8 cellular contexts compared by ENCODE assay signal in genomic region chr2:206164261-206164862, GRCh38. TPM values are rescaled to one million over a fixed set of nuclear protein-coding genes. Genes with fewer than 3 reads are reported as not detected.
A peak's percentile ranks its signal among the peaks of the same experiment; 100 is the strongest.
DNase-seq lines count a peak whose midpoint lies in the region; ATAC-seq, FAIRE-seq and TF ChIP-seq lines count a peak whose summit lies in the region.

No MANE protein-coding gene starts in this region.

- peaks cover 0 to 19% (median 17%) of the 10 kb centered on the region in 3 donors for H3K36me3 ChIP-seq in pancreas

- H3K4me1 ChIP-seq in pancreas: peaks cover 0 to 11% (median 5%) of the 10 kb centered on the region in 3 donors

- ATAC-seq in pancreas (no peak), GM21529 (IDR thresholded peaks at IDR 0.05; ENCODE audit: unreplicated experiment) (no peak)

- intact Hi-C loops in pancreas (cut with DNase I) (no loop called here), posterior vena cava (cut with DNase I) (no loop called here)

- H3K27ac ChIP-seq in pancreas: no peak overlapping the region

- no peak overlapping the region for H3K4me3 ChIP-seq in pancreas

- H3K9me3 ChIP-seq in pancreas: no peaks in the 10 kb centered on the region

- no peaks in the 10 kb centered on the region for H3K27me3 ChIP-seq in pancreas

- TF ChIP-seq CTCF in pancreas (IDR thresholded peaks at IDR 0.05): peak; percentile 51 to 70 (median 60)

- FAIRE-seq in pancreas (lab: Jason Lieb, UNC): peak; percentile 84

- 62 to 72% methylated on average over 2 of the region's 2 CpGs for WGBS in pancreas, 2 donors

- peak; percentile 2 for DNase-seq in NCI-H2107 treated with DMSO at 0.1 percent for 48 hours (lab: John Stamatoyannopoulos, UW; ENCODE audit: unreplicated experiment)
- no peak for DNase-seq in NCI-H2107 (lab: John Stamatoyannopoulos, UW)
- peak; percentile 21 for DNase-seq in HT1080 (ENCODE audit: low read depth)
- peak; percentile 27 for DNase-seq in T-helper 9 cell
- DNase-seq in fibroblast of gingiva (ENCODE audit: low read depth): peak; percentile 8
- DNase-seq in pancreas: peak in 1 of 6 donors; percentile 41
- no peak for DNase-seq in posterior vena cava (ENCODE audit: low spot score)

RNA-seq across cellular contexts. Expression of gene EEF1B2, which starts 4.7 kb away (rescaled TPM):
- total RNA-seq in HT1080 (2014; rRNA removed; shearing (Covaris generic)): 1,009 and 1,217 TPM in 2 replicates
- polyA plus RNA-seq in HT1080 (2015; cell fraction: cytosol; rRNA removed): 763 and 798 TPM in 2 replicates
- polyA plus RNA-seq in HT1080 (2015; cell fraction: nucleus; rRNA removed): 313 and 369 TPM in 2 replicates
- total RNA-seq in pancreas: 100 to 1,000 TPM; 390 to 817 (median 562) TPM
- polyA plus RNA-seq in pancreas: 100 to 1,000 TPM; 429 to 531 TPM
- total RNA-seq in posterior vena cava: 100 to 1,000 TPM; 389 to 393 TPM

RNA-seq across cellular contexts. Expression of gene NDUFS1, which starts 5.1 kb away (rescaled TPM):
- total RNA-seq in HT1080 (2014; rRNA removed; shearing (Covaris generic)): 86.1 and 101 TPM in 2 replicates
- polyA plus RNA-seq in HT1080 (2015; cell fraction: cytosol; rRNA removed): 81.1 and 89.0 TPM in 2 replicates
- 153 and 154 TPM in 2 replicates for polyA plus RNA-seq in HT1080 (2015; cell fraction: nucleus; rRNA removed)
- total RNA-seq in pancreas (10 to 100 TPM; 24.5 to 42.1 (median 33.5) TPM), posterior vena cava (10 to 100 TPM; 72.1 to 72.7 TPM)
- 10 to 100 TPM in 1 of 2 donors, 1 to 10 TPM in 1; 7.3 to 15.7 TPM for polyA plus RNA-seq in pancreas

Comparison
In these comparisons a context has a peak if more than half of its experiments do, and no peak if none do; other contexts are left out.
1. DNase-seq: peak in NCI-H2107 treated with DMSO at 0.1 percent for 48 hours (single experiment), HT1080 (single experiment), T-helper 9 cell (single experiment) and fibroblast of gingiva (single experiment); none in NCI-H2107 (single experiment) and posterior vena cava (single experiment).